In the genomic region with DNA sequence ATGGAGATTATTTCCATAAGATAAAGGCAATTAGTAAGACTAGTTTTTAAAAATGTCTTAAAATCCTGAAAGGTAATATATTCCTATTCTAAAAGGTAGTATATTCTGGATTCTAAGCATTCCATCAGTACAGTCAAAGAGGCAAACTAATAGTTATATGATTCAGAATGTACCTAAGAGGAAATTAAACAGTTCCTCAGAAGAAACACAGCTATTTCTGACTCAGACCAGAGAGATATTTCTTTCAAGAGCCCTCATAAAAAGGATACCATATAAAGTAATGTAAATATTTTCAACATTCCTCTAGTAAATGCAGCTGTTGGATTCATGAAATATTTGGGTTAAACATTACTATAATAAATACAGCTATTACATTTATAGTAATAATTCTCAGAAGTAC, we compare ENCODE assay signal across 1 cellular context.
TF ChIP-seq lines count a peak whose summit lies in the region.

No MANE protein-coding gene starts in this region.

TF ChIP-seq in endothelial cell of umbilical vein, 7 proteins besides CTCF, POLR2A, EP300 and RAD21:
- no peak for TF ChIP-seq POLR2AphosphoS5 (IDR thresholded peaks at IDR 0.05; ENCODE audit: insufficient read depth, low read depth, low read length)
- TF ChIP-seq JUN (IDR thresholded peaks at IDR 0.05; ENCODE audit: borderline replicate concordance, insufficient read depth, insufficient read length, low read depth): no peak
- peak; percentile 48 for TF ChIP-seq FOS (IDR thresholded peaks at IDR 0.05; ENCODE audit: borderline replicate concordance, insufficient read depth, low read length)
- TF ChIP-seq MYC (IDR thresholded peaks at IDR 0.05; ENCODE audit: low read depth, low read length): no peak
- TF ChIP-seq, protein P1, sequence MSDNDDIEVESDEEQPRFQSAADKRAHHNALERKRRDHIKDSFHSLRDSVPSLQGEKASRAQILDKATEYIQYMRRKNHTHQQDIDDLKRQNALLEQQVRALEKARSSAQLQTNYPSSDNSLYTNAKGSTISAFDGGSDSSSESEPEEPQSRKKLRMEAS (IDR thresholded peaks at IDR 0.05; ENCODE audit: insufficient read depth, insufficient read length): no peak
